ENCODE assay signal across 2 cellular contexts in genomic region chr15:41205315-41205714, GRCh38.
TF ChIP-seq lines count a peak whose summit lies in the region.

No MANE protein-coding gene starts in this region.

TF ChIP-seq in IMR-90, 13 proteins besides CTCF, POLR2A, EP300 and RAD21:
- TF ChIP-seq USF2 (IDR thresholded peaks at IDR 0.05; ENCODE audit: low read depth, low read length) (no peak), CEBPB (IDR thresholded peaks at IDR 0.05; ENCODE audit: low read depth, low read length) (no peak), MAFK (IDR thresholded peaks at IDR 0.05; ENCODE audit: low read depth, low read length) (no peak), MAZ (IDR thresholded peaks at IDR 0.05; ENCODE audit: borderline replicate concordance, low read depth, low read length) (no peak), NFE2L2 (IDR thresholded peaks at IDR 0.05; ENCODE audit: low read depth, low read length) (no peak), MXI1 (IDR thresholded peaks at IDR 0.05; ENCODE audit: borderline replicate concordance, low read depth, low read length) (no peak), RCOR1 (IDR thresholded peaks at IDR 0.05; ENCODE audit: insufficient replicate concordance, low read length) (no peak), SMC3 (IDR thresholded peaks at IDR 0.05; ENCODE audit: low read depth, low read length) (no peak), ELK1 (IDR thresholded peaks at IDR 0.05; ENCODE audit: borderline replicate concordance, low read depth, low read length) (no peak), RFX5 (IDR thresholded peaks at IDR 0.05; ENCODE audit: low read depth, low read length) (no peak), FOS (IDR thresholded peaks at IDR 0.05; ENCODE audit: low read depth, low read length) (no peak), CHD1 (IDR thresholded peaks at IDR 0.05; ENCODE audit: low read depth, low read length) (no peak), BHLHE40 (IDR thresholded peaks at IDR 0.05; ENCODE audit: low read depth, low read length) (no peak)

TF ChIP-seq in K562, 482 proteins besides CTCF, POLR2A, EP300 and RAD21:
- TF ChIP-seq FOSL1 (tag; conservative IDR thresholded peaks at IDR 0.05) (peak; percentile 50), NFE2 (IDR thresholded peaks at IDR 0.05; ENCODE audit: low read depth) (peak; percentile 44; the same call in 1 of the 2 replicates), ARID1B (IDR thresholded peaks at IDR 0.05) (0 out of 2 replicates have a peak, but pooled peaks have one; percentile 25), ZNF184 (CRISPR knock-in tag; IDR thresholded peaks at IDR 0.05) (no peak), IRF1 (CRISPR knock-in tag; IDR thresholded peaks at IDR 0.05; ENCODE audit: borderline replicate concordance) (no peak), ELF1 (tag; IDR thresholded peaks at IDR 0.05) (no peak), MAFG (tag; conservative IDR thresholded peaks at IDR 0.05) (0 out of 2 replicates have a peak, but pooled peaks have one; percentile 36), RAD51 (IDR thresholded peaks at IDR 0.05; ENCODE audit: borderline replicate concordance, low read depth) (no peak), C11orf30 (IDR thresholded peaks at IDR 0.05; ENCODE audit: low read depth) (0 out of 2 replicates have a peak, but pooled peaks have one; percentile 18)
